ENCODE assay signal across 8 cellular contexts in the genomic region with DNA sequence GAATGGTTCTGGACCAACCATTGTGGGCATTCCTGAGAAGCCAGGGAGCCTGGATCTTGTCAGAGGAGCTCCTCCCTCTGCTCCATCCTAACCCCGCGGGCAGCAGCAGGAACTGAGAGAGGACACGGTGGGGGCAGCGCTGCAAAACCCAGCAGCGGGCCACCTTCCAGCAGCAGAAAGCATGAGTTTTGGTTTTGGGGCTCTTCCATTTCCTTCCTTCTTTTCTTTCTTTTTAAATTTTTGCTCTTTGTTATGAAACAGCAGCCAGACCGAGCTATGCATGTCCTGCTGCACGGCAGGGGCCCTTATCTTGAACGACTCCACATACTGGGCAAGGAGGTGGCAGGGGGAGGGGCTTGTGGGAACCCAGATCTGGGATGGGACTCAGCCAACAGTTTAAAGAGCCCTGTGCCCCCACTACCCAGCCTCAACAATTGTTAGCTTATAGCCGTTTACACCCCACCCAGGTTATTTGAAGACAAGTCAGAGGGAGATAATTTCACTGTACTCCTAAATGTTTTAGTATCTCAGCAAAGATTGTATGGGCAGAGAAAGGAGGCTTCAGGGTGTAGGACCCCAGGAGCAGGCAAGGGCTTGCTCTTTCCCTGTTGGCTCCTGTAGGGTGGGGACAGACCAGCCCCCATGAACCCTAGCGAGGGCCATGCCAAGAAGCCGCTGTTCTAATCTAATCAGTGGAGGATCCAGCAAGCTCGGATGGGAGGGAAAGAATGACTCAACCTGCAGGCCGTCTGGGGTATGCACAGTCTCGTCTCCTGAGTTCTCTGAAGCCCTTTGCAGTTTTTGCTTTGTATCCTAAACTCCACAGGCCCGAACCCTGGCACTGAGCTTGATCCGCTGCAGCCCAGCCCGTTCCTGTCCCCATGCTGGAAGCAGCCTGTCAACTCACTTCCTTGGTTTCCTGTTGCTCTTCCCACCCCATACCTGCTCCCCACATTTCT.
DNase-seq lines count a peak whose midpoint lies in the region; ATAC-seq and TF ChIP-seq lines count a peak whose summit lies in the region.

No MANE protein-coding gene starts in this region.

- no peaks in the 10 kb centered on the region for H3K9me3 ChIP-seq in CD4-positive, CD25-positive, alpha-beta regulatory T cell (ENCODE audit: control insufficient read depth in 2 of 2, low read length in 2 of 2)
- no peaks in the 10 kb centered on the region for H3K9me3 ChIP-seq in ovary

- H3K27me3 Mint-ChIP-seq in CD4-positive, CD25-positive, alpha-beta regulatory T cell: no peaks in the 10 kb centered on the region
- H3K27me3 Mint-ChIP-seq in IgD-negative memory B cell: no peaks in the 10 kb centered on the region
- H3K27me3 Mint-ChIP-seq in activated CD8-positive, alpha-beta T cell treated with anti-CD3 and anti-CD28 coated beads, Interleukin-2, amount 10 ng/mL, durations not matched to agents 7 days and 5 days (ENCODE audit: low read depth): no peaks in the 10 kb centered on the region

- peak overlapping the region; percentile 57 for H3K4me3 ChIP-seq in CD4-positive, CD25-positive, alpha-beta regulatory T cell (ENCODE audit: low read depth, low read length)
- H3K4me3 ChIP-seq in fibroblast of villous mesenchyme (ENCODE audit: low read depth, low read length) (peak overlapping the region; percentile 20), ovary (no peak overlapping the region)

- peaks cover 90% of the 10 kb centered on the region for H3K4me1 ChIP-seq in CD4-positive, CD25-positive, alpha-beta regulatory T cell (ENCODE audit: control insufficient read depth, insufficient read depth, low read length, poor library complexity, severe bottlenecking)
- peaks cover 31% of the 10 kb centered on the region for H3K4me1 ChIP-seq in ovary (ENCODE audit: insufficient read depth)

- TF ChIP-seq CTCF in fibroblast of villous mesenchyme (IDR thresholded peaks at IDR 0.05; ENCODE audit: insufficient read depth, low read depth, low read length) (no peak), ovary (IDR thresholded peaks at IDR 0.05) (no peak)

- peak in 2 of 3 donors; percentile 19 to 42 for DNase-seq in CD4-positive, CD25-positive, alpha-beta regulatory T cell
- DNase-seq in activated CD8-positive, alpha-beta T cell treated with anti-CD3 and anti-CD28 coated beads, Interleukin-2, amount 10 ng/mL, durations not matched to agents 7 days and 5 days: peak; percentile 52
- DNase-seq in fibroblast of villous mesenchyme (ENCODE audit: low read depth) (peak; percentile 82), ovary (peak; percentile 61 to 80 (median 69))

- peaks cover 7% of the 10 kb centered on the region for H3K36me3 Mint-ChIP-seq in CD4-positive, CD25-positive, alpha-beta regulatory T cell
- H3K36me3 Mint-ChIP-seq in IgD-negative memory B cell: peaks cover 3% of the 10 kb centered on the region
- H3K36me3 Mint-ChIP-seq in activated CD8-positive, alpha-beta T cell treated with anti-CD3 and anti-CD28 coated beads, Interleukin-2, amount 10 ng/mL, durations not matched to agents 7 days and 5 days (ENCODE audit: low read depth): peaks cover 32% of the 10 kb centered on the region

- peak overlapping the region; percentile 92 to 95 (median 93) for H3K27ac Mint-ChIP-seq in CD4-positive, CD25-positive, alpha-beta regulatory T cell
- H3K27ac Mint-ChIP-seq in IgD-negative memory B cell: peak overlapping the region; percentile 89 to 95 (median 89)
- H3K27ac Mint-ChIP-seq in activated CD8-positive, alpha-beta T cell treated with anti-CD3 and anti-CD28 coated beads, Interleukin-2, amount 10 ng/mL, durations not matched to agents 7 days and 5 days: peak overlapping the region; percentile 89

- peaks cover 38 to 97% (median 78%) of the 10 kb centered on the region in 4 donors for H3K4me1 Mint-ChIP-seq in CD4-positive, CD25-positive, alpha-beta regulatory T cell
- H3K4me1 Mint-ChIP-seq in IgD-negative memory B cell: peaks cover 64 to 77% (median 69%) of the 10 kb centered on the region in 3 donors
- H3K4me1 Mint-ChIP-seq in activated CD8-positive, alpha-beta T cell treated with anti-CD3 and anti-CD28 coated beads, Interleukin-2, amount 10 ng/mL, durations not matched to agents 7 days and 5 days (ENCODE audit: low read depth): peaks cover 97% of the 10 kb centered on the region

- no peaks in the 10 kb centered on the region for H3K27me3 ChIP-seq in CD4-positive, CD25-positive, alpha-beta regulatory T cell (ENCODE audit: control insufficient read depth, insufficient read depth, low read length)
- no peaks in the 10 kb centered on the region for H3K27me3 ChIP-seq in ovary

- peak overlapping the region; percentile 77 to 94 (median 88) for H3K4me3 Mint-ChIP-seq in CD4-positive, CD25-positive, alpha-beta regulatory T cell
- peak overlapping the region; percentile 44 to 96 (median 82) for H3K4me3 Mint-ChIP-seq in IgD-negative memory B cell
- peak overlapping the region; percentile 65 for H3K4me3 Mint-ChIP-seq in activated CD8-positive, alpha-beta T cell treated with anti-CD3 and anti-CD28 coated beads, Interleukin-2, amount 10 ng/mL, durations not matched to agents 7 days and 5 days

- peaks cover 4% of the 10 kb centered on the region for H3K36me3 ChIP-seq in CD4-positive, CD25-positive, alpha-beta regulatory T cell (ENCODE audit: control insufficient read depth, insufficient read depth, low read length)
- H3K36me3 ChIP-seq in ovary: no peaks in the 10 kb centered on the region

- 9 to 10% (median 10%) methylated on average over 17 of the region's 17 CpGs for WGBS in ovary, 3 donors

- peak; percentile 24 to 45 for ATAC-seq in CD4-positive, CD25-positive, alpha-beta regulatory T cell (ENCODE audit: low read depth in 2 of 2)
- ATAC-seq in activated CD8-positive, alpha-beta T cell treated with anti-CD3 and anti-CD28 coated beads, Interleukin-2, amount 10 ng/mL, durations not matched to agents 7 days and 5 days: peak; percentile 56
- no peak for ATAC-seq in GM18511 (IDR thresholded peaks at IDR 0.05; ENCODE audit: unreplicated experiment)
- no peak for ATAC-seq in GM18519 (IDR thresholded peaks at IDR 0.05; ENCODE audit: low FRiP score, unreplicated experiment)
- ATAC-seq in GM21786 (IDR thresholded peaks at IDR 0.05; ENCODE audit: unreplicated experiment): no peak

- H3K27ac ChIP-seq in CD4-positive, CD25-positive, alpha-beta regulatory T cell (ENCODE audit: insufficient read depth, low read length, poor library complexity, severe bottlenecking): peak overlapping the region; percentile 65
- H3K27ac ChIP-seq in ovary: peak overlapping the region; percentile 35 to 69

- H3K9me3 Mint-ChIP-seq in CD4-positive, CD25-positive, alpha-beta regulatory T cell: peaks cover 0 to 1% (median 0%) of the 10 kb centered on the region in 7 donors
- H3K9me3 Mint-ChIP-seq in IgD-negative memory B cell: peaks cover 0 to 2% (median 0%) of the 10 kb centered on the region in 3 donors
- no peaks in the 10 kb centered on the region for H3K9me3 Mint-ChIP-seq in activated CD8-positive, alpha-beta T cell treated with anti-CD3 and anti-CD28 coated beads, Interleukin-2, amount 10 ng/mL, durations not matched to agents 7 days and 5 days (ENCODE audit: insufficient read depth)

- CTCF ChIA-PET in activated CD8-positive, alpha-beta T cell treated with anti-CD3 and anti-CD28 coated beads, Interleukin-2, amount 10 ng/mL, durations not matched to agents 7 days and 5 days (lab: Charles Lee): interaction anchor here (1.0 to 6.7 kb wide), 9 partner anchors 8 to 121 kb away, joined by 3 to 79 read pairs (median 8); no protein-coding TSS in a partner anchor

- no peak for TF ChIP-seq EP300 in ovary (IDR thresholded peaks at IDR 0.05)

- intact Hi-C loops in ovary (cut with DNase I): no loop called here

- no peak for TF ChIP-seq POLR2A in ovary (IDR thresholded peaks at IDR 0.05)

- POLR2A ChIA-PET in activated CD8-positive, alpha-beta T cell treated with anti-CD3 and anti-CD28 coated beads, Interleukin-2, amount 10 ng/mL, durations not matched to agents 7 days and 5 days (lab: Charles Lee): interaction anchor here (1.0 to 4.7 kb wide), 3 partner anchors 10 to 28 kb away, joined by 3 to 45 read pairs (median 4); no protein-coding TSS in a partner anchor

Comparison
In these comparisons a context has a peak if more than half of its experiments do, and no peak if none do; other contexts are left out.
1. ATAC-seq: peak in CD4-positive, CD25-positive, alpha-beta regulatory T cell (2 of 2) and activated CD8-positive, alpha-beta T cell treated with anti-CD3 and anti-CD28 coated beads, Interleukin-2, amount 10 ng/mL, durations not matched to agents 7 days and 5 days (single experiment); none in GM18511 (single experiment), GM18519 (single experiment) and GM21786 (single experiment).
2. DNase-seq: peak in every context shown above with its lines; median percentile 82 in fibroblast of villous mesenchyme; 69 in ovary; 52 in activated CD8-positive, alpha-beta T cell treated with anti-CD3 and anti-CD28 coated beads, Interleukin-2, amount 10 ng/mL, durations not matched to agents 7 days and 5 days; 30 in CD4-positive, CD25-positive, alpha-beta regulatory T cell.
3. Peak in every context shown above with its lines, with median percentiles within 50 percentile points of each other: H3K27ac Mint-ChIP-seq and H3K4me3 Mint-ChIP-seq.